In the genomic region with DNA sequence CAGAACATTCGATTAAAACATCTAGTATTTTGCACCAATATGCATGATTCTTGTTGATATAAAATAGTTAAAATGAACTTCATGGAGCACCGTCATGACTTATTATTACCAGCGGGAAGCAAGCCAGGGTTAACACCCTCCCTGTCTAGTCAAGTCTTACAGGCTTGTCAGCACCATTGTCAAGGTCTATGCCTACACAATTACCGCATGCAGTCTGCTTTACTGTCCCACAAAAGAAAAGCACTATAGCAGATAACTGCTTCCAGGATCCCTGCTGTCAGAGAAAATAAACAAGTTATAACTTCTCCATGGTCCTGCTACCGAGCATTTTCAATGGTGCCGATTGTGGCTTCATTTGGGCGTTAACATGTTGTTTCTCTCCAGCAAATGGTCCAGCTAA, we compare ENCODE assay signal across 1 cellular context.
TF ChIP-seq lines count a peak whose summit lies in the region.

No MANE protein-coding gene starts in this region.

TF ChIP-seq in WTC11, 78 proteins besides CTCF, POLR2A, EP300 and RAD21 (continued from another document):
- TF ChIP-seq, protein P1, sequence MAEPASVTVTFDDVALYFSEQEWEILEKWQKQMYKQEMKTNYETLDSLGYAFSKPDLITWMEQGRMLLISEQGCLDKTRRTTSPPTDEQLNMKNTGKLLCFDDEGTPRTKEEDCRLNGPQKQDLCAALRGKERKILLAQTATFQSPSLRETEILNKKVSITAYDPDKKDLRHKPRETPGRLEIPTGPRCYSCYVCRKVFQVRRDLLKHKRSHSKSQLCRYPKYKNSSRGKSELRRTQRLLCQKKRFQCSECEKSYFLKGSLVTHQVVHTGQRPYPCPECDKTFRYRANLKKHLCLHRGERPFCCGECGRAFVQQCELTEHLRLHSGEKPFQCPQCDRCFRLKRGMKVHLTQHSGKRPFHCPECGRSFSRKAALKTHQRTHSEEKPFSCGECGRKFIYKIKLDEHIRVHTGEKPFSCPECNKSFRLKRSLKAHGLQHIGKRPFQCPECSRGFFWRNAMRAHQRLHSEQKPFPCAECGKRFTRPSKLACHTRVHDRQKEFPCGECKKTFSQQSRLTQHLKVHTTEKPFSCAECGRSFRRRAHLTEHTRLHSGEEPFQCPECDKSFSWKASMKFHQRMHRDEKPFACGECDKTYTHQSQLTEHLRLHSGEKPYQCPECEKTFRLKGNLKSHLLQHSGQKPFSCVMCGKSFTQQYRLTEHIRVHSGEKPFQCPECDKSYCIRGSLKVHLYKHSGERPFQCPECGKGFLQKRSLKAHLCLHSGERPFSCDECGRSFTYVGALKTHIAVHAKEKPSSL (CRISPR knock-in tag; conservative IDR thresholded peaks at IDR 0.05) = no peak
- TF ChIP-seq SP1 (CRISPR knock-in tag; conservative IDR thresholded peaks at IDR 0.05) = no peak
- TF ChIP-seq ZNF396 (CRISPR knock-in tag; IDR thresholded peaks at IDR 0.05; ENCODE audit: borderline replicate concordance) = no peak
- TF ChIP-seq NFYB (CRISPR knock-in tag; conservative IDR thresholded peaks at IDR 0.05; ENCODE audit: low read depth) = no peak
- no peak for TF ChIP-seq TP53 (CRISPR knock-in tag; IDR thresholded peaks at IDR 0.05)
- TF ChIP-seq KAT7 (CRISPR knock-in tag; IDR thresholded peaks at IDR 0.05; ENCODE audit: borderline replicate concordance) = no peak
- no peak for TF ChIP-seq NR3C1 (CRISPR knock-in tag; conservative IDR thresholded peaks at IDR 0.05; ENCODE audit: low read depth)
- TF ChIP-seq, protein P2, sequence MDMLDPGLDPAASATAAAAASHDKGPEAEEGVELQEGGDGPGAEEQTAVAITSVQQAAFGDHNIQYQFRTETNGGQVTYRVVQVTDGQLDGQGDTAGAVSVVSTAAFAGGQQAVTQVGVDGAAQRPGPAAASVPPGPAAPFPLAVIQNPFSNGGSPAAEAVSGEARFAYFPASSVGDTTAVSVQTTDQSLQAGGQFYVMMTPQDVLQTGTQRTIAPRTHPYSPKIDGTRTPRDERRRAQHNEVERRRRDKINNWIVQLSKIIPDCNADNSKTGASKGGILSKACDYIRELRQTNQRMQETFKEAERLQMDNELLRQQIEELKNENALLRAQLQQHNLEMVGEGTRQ (CRISPR knock-in tag; IDR thresholded peaks at IDR 0.05) = no peak
- no peak for TF ChIP-seq ZBTB21 (CRISPR knock-in tag; IDR thresholded peaks at IDR 0.05; ENCODE audit: borderline replicate concordance)
- no peak for TF ChIP-seq ATF6 (CRISPR knock-in tag; IDR thresholded peaks at IDR 0.05)
- TF ChIP-seq FOXJ3 (CRISPR knock-in tag; IDR thresholded peaks at IDR 0.05; ENCODE audit: borderline replicate concordance) = no peak
- no peak for TF ChIP-seq OVOL2 (CRISPR knock-in tag; IDR thresholded peaks at IDR 0.05; ENCODE audit: borderline replicate concordance)
- TF ChIP-seq ZMAT4 (CRISPR knock-in tag; IDR thresholded peaks at IDR 0.05) = no peak
